31 cellular contexts compared by ENCODE assay signal in the genomic region with DNA sequence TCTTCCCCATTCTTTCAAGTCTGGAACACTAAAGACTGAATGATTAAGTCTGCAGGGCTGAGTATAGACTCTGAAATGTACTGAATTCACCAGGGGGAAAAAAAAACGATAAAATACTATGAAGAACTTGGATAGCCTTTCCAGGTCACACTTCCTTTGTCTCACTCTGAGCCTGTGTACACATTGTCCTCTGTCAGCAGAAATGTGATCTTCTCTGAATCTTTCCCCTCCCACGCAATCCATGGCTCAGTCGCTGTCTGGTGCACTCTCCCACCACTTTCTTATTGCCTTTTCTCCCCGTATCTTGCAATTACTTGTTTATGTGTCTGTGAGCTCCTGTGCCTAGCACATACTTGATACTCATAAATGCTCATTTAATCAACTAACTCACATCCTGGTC.
A peak's percentile ranks its signal among the peaks of the same experiment; 100 is the strongest.
DNase-seq lines count a peak whose midpoint lies in the region; ATAC-seq and TF ChIP-seq lines count a peak whose summit lies in the region.
"Had no signal": no experiment of that assay in that cellular context is flagged by ENCODE, and none has a peak within 500 bp of the region (broad histone marks: within the 10 kb centered on the region; RNA-seq: fewer than 3 reads in every experiment).

No MANE protein-coding gene starts in this region.

- H3K27ac ChIP-seq in gastrocnemius medialis, result no peak overlapping the region
- H3K27ac ChIP-seq: adrenal gland, C4-2B, esophagus squamous epithelium, ovary, PC-9, right atrium auricular region, suprapubic skin, VCaP had no signal

- H3K4me1 ChIP-seq in gastrocnemius medialis, result peaks cover 0 to 11% of the 10 kb centered on the region in 2 donors
- H3K4me1 ChIP-seq: adrenal gland, esophagus squamous epithelium, right atrium auricular region, suprapubic skin had no signal

- no peaks in the 10 kb centered on the region for H3K36me3 ChIP-seq in gastrocnemius medialis
- H3K36me3 ChIP-seq: adrenal gland, esophagus squamous epithelium, ovary, right atrium auricular region, suprapubic skin had no signal

- H3K4me3 ChIP-seq in astrocyte of the spinal cord (ENCODE audit: low read depth, low read length), result no peak overlapping the region
- no peak overlapping the region for H3K4me3 ChIP-seq in gastrocnemius medialis
- H3K4me3 ChIP-seq: adrenal gland, esophagus squamous epithelium, ovary, PC-9, right atrium auricular region, suprapubic skin had no signal

- H3K27me3 ChIP-seq in gastrocnemius medialis, result no peaks in the 10 kb centered on the region
- H3K27me3 ChIP-seq: adrenal gland, esophagus squamous epithelium, ovary, right atrium auricular region, suprapubic skin had no signal

- no peak for TF ChIP-seq CTCF in astrocyte of the spinal cord (IDR thresholded peaks at IDR 0.05; ENCODE audit: low read depth, low read length)
- no peak for TF ChIP-seq CTCF in gastrocnemius medialis (IDR thresholded peaks at IDR 0.05 in 4 of 5, conservative IDR thresholded peaks at IDR 0.05 in 1 of 5)

- DNase-seq in EH (ENCODE audit: low read depth) (peak; percentile 27), astrocyte of the spinal cord (ENCODE audit: low read depth, low spot score) (peak; percentile 7), iris pigment epithelial cell (ENCODE audit: low read depth) (peak; percentile 28), gastrocnemius medialis (no peak), G401 (ENCODE audit: low spot score) (no peak), midbrain (lab: John Stamatoyannopoulos, UW) (no peak)
- no peak for DNase-seq in stimulated activated CD4-positive, alpha-beta T cell treated with anti-CD3 and anti-CD28 coated beads, Interleukin-12 subunit alpha, Interleukin-12 subunit beta, amount 100 ng/mL, for 4 hours
- DNase-seq: activated CD4-positive, alpha-beta T cell treated with anti-CD3 and anti-CD28 coated beads, Interleukin-2, amount 10 ng/mL, durations not matched to agents 24 days and 14 days; activated naive CD4-positive, alpha-beta T cell; activated T-cell treated with anti-CD3 and anti-CD28 coated beads, Interleukin-2, amount 50 U/mL, for 48 hours; adrenal gland; Caco-2; DMS79 treated with DMSO at 0.1 percent for 48 hours; endodermal cell; esophagus squamous epithelium; HCEC 1CT; hypothalamus; KG1; NCI-H1436; NCI-H524 treated with DMSO at 0.1 percent for 48 hours; NK-92 treated with Interleukin-12 subunit alpha and Interleukin-12 subunit beta, amount 100 ng/mL, for 24 hours; ovary; PC-9; stimulated activated naive CD4-positive, alpha-beta T cell had no signal

- intact Hi-C loops in gastrocnemius medialis (cut with DNase I; ENCODE audit: low total_unique reads), result no loop called here

- ATAC-seq in gastrocnemius medialis (peak; percentile 76 to 85), GM18498 (IDR thresholded peaks at IDR 0.05; ENCODE audit: unreplicated experiment) (no peak)
- ATAC-seq: natural killer cell treated with Interleukin-12 subunit alpha and Interleukin-12 subunit beta and Interleukin-15 and Interleukin-18, amount 100 ng/mL, for 72 hours; Right ventricle myocardium inferior had no signal

- in situ Hi-C loops in astrocyte of the spinal cord (cut with HindIII; ENCODE audit: low sequenced_read_pairs) (no loop called here), gastrocnemius medialis (cut with MboI; ENCODE audit: low sequenced_read_pairs in 4 of 4) (no loop called here), G401 (cut with HindIII; ENCODE audit: low sequenced_read_pairs) (no loop called here)

- TF ChIP-seq POLR2A in gastrocnemius medialis (IDR thresholded peaks at IDR 0.05), result no peak

- H3K9me3 ChIP-seq in gastrocnemius medialis, result no peaks in the 10 kb centered on the region
- H3K9me3 ChIP-seq: adrenal gland, esophagus squamous epithelium, ovary, right atrium auricular region, suprapubic skin had no signal

Comparison
In these comparisons a context has a peak if more than half of its experiments do, and no peak if none do; other contexts are left out.
1. DNase-seq: peak in EH (single experiment), astrocyte of the spinal cord (single experiment) and iris pigment epithelial cell (single experiment); none in gastrocnemius medialis (0 of 2), G401 (single experiment), midbrain (single experiment) and stimulated activated CD4-positive, alpha-beta T cell treated with anti-CD3 and anti-CD28 coated beads, Interleukin-12 subunit alpha, Interleukin-12 subunit beta, amount 100 ng/mL, for 4 hours (single experiment).